Comparison of ENCODE assay signal across 25 cellular contexts in the genomic region with DNA sequence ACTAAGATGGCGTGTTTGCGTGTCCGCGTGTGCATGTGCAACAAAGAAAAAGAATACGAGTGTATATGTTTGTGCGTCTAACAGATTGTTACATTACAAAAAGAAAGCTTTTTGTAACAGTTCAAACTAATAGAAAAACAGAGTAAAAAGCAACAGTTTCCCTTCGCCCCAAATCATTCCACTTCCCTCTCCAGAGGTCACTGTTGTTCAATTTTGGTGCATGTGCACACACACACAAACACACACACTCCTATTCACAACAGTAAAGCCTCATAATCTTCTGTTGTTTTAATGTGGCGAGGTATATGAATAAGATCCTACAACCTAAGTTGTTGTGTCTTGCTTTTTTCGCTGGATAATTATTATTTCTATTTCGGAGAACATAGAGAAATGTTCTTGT.
"Had no signal": no experiment of that assay in that cellular context is flagged by ENCODE, and none has a peak within 500 bp of the region (broad histone marks: within the 10 kb centered on the region; RNA-seq: fewer than 3 reads in every experiment).

No MANE protein-coding gene starts in this region.

- H3K4me1 ChIP-seq: adrenal gland, body of pancreas, breast epithelium, Peyer's patch, SJSA1 had no signal

- ATAC-seq: activated CD8-positive, alpha-beta T cell treated with anti-CD3 and anti-CD28 coated beads for 36 hours; activated naive CD4-positive, alpha-beta T cell treated with anti-CD3 and anti-CD28 coated beads, Interleukin-2, amount 50 U/mL, for 72 hours; body of pancreas had no signal

- H3K4me3 Mint-ChIP-seq: activated CD4-positive, alpha-beta T cell treated with anti-CD3 and anti-CD28 coated beads, Interleukin-2, amount 10 ng/mL, durations not matched to agents 24 days and 14 days; activated CD8-positive, alpha-beta T cell treated with anti-CD3 and anti-CD28 coated beads for 36 hours; activated naive CD4-positive, alpha-beta T cell treated with anti-CD3 and anti-CD28 coated beads for 36 hours; activated T-cell treated with anti-CD3 and anti-CD28 coated beads, Interleukin-2, amount 50 U/mL, for 24 hours had no signal

- H3K36me3 ChIP-seq: adrenal gland, breast epithelium, Peyer's patch, SJSA1 had no signal

- H3K4me1 Mint-ChIP-seq: activated CD4-positive, alpha-beta T cell treated with anti-CD3 and anti-CD28 coated beads, Interleukin-2, amount 10 ng/mL, durations not matched to agents 24 days and 14 days had no signal

- H3K27me3 ChIP-seq: adrenal gland, body of pancreas, breast epithelium, Peyer's patch, SJSA1 had no signal

- H3K36me3 Mint-ChIP-seq: activated naive CD4-positive, alpha-beta T cell treated with anti-CD3 and anti-CD28 coated beads, Interleukin-2, amount 50 U/mL, for 72 hours had no signal

- FAIRE-seq: astrocyte had no signal

- H3K27ac Mint-ChIP-seq: activated CD4-positive, alpha-beta T cell treated with anti-CD3 and anti-CD28 coated beads, Interleukin-2, amount 10 ng/mL, durations not matched to agents 24 days and 14 days; activated CD8-positive, alpha-beta T cell treated with anti-CD3 and anti-CD28 coated beads for 36 hours; activated naive CD4-positive, alpha-beta T cell treated with anti-CD3 and anti-CD28 coated beads for 36 hours; activated naive CD4-positive, alpha-beta T cell treated with anti-CD3 and anti-CD28 coated beads, Interleukin-2, amount 50 U/mL, for 72 hours; activated T-cell treated with anti-CD3 and anti-CD28 coated beads, Interleukin-2, amount 50 U/mL, for 24 hours; activated T-helper 2 cell treated with anti-CD3 and anti-CD28 coated beads, Interferon-gamma antibody, Interleukin-2, Interleukin-4, amounts not matched to agents 10 μg/mL and 5 μg/mL and 100 μg/mL, durations not matched to agents 14 hours and 24 hours and 36 hours had no signal

- DNase-seq: activated CD4-positive, alpha-beta T cell treated with anti-CD3 and anti-CD28 coated beads, Interleukin-2, amount 10 ng/mL, durations not matched to agents 24 days and 14 days; activated CD4-positive, alpha-beta T cell treated with anti-CD3 and anti-CD28 coated beads, Interleukin-2, amount 50 U/mL, for 4 hours; activated CD8-positive, alpha-beta T cell treated with anti-CD3 and anti-CD28 coated beads for 36 hours; activated gamma-delta T cell treated with Interleukin-2 at 50 U/mL for 16 hours; activated naive CD4-positive, alpha-beta T cell treated with anti-CD3 and anti-CD28 coated beads for 36 hours; activated T-cell treated with anti-CD3 and anti-CD28 coated beads, Interleukin-2, amount 50 U/mL, for 24 hours; adrenal gland; body of pancreas; NCI-H1048; NCI-H1105 treated with DMSO at 0.1 percent for 48 hours; NCI-H1436; NCI-H1694 treated with DMSO at 0.1 percent for 48 hours; NCI-H2029; NCI-H345; NCI-H526; NCI-H748 treated with DMSO at 0.1 percent for 48 hours; Peyer's patch; RPMI8226; SHP77 treated with DMSO at 0.1 percent for 48 hours; T1000 had no signal

- H3K27ac ChIP-seq: adrenal gland, body of pancreas, breast epithelium, Peyer's patch, SJSA1 had no signal

- H3K9me3 ChIP-seq: adrenal gland, body of pancreas, breast epithelium, Peyer's patch, SJSA1 had no signal

- H3K9me3 Mint-ChIP-seq: activated CD4-positive, alpha-beta T cell treated with anti-CD3 and anti-CD28 coated beads, Interleukin-2, amount 10 ng/mL, durations not matched to agents 24 days and 14 days; activated CD8-positive, alpha-beta T cell treated with anti-CD3 and anti-CD28 coated beads for 36 hours; activated naive CD4-positive, alpha-beta T cell treated with anti-CD3 and anti-CD28 coated beads, Interleukin-2, amount 50 U/mL, for 72 hours; activated T-cell treated with anti-CD3 and anti-CD28 coated beads, Interleukin-2, amount 50 U/mL, for 24 hours; activated T-helper 2 cell treated with anti-CD3 and anti-CD28 coated beads, Interferon-gamma antibody, Interleukin-2, Interleukin-4, amounts not matched to agents 10 μg/mL and 5 μg/mL and 100 μg/mL, durations not matched to agents 14 hours and 24 hours and 36 hours had no signal

- H3K4me3 ChIP-seq: adrenal gland, body of pancreas, breast epithelium, Peyer's patch, SJSA1 had no signal

- H3K27me3 Mint-ChIP-seq: activated CD4-positive, alpha-beta T cell treated with anti-CD3 and anti-CD28 coated beads, Interleukin-2, amount 10 ng/mL, durations not matched to agents 24 days and 14 days; activated CD8-positive, alpha-beta T cell treated with anti-CD3 and anti-CD28 coated beads for 36 hours; activated T-cell treated with anti-CD3 and anti-CD28 coated beads, Interleukin-2, amount 50 U/mL, for 24 hours had no signal
